ENCODE assay signal across 16 cellular contexts in genomic region chr6:157143885-157144795, GRCh38.
A peak's percentile ranks its signal among the peaks of the same experiment; 100 is the strongest.
DNase-seq lines count a peak whose midpoint lies in the region; ATAC-seq and TF ChIP-seq lines count a peak whose summit lies in the region.
"Had no signal": no experiment of that assay in that cellular context is flagged by ENCODE, and none has a peak within 500 bp of the region (broad histone marks: within the 10 kb centered on the region; RNA-seq: fewer than 3 reads in every experiment).

No MANE protein-coding gene starts in this region.

- intact Hi-C loops in left lung (cut with DNase I), result no loop called here

- H3K9me3 ChIP-seq in left lung (no peaks in the 10 kb centered on the region), thoracic aorta (no peaks in the 10 kb centered on the region)
- H3K9me3 ChIP-seq: colonic mucosa, SJCRH30 had no signal

- H3K4me1 ChIP-seq in left lung (peaks cover 24 to 27% of the 10 kb centered on the region in 2 donors), thoracic aorta (ENCODE audit: control insufficient read depth in 1 of 2, low read depth in 2 of 2) (peaks cover 26 to 57% of the 10 kb centered on the region in 2 donors)
- H3K4me1 ChIP-seq: colonic mucosa had no signal

- POLR2A ChIA-PET in RWPE1 (lab: Yijun Ruan, JAX; ENCODE audit: low non-redundant PET), result no interaction called here

- CTCF ChIA-PET in RWPE1 (lab: Yijun Ruan, JAX), result interaction anchor here (0.6 kb wide), 1 partner anchor 40 kb away, joined by 3 read pairs; no protein-coding TSS in a partner anchor

- H3K36me3 ChIP-seq in left lung, result peaks cover 0 to 20% of the 10 kb centered on the region in 2 donors
- H3K36me3 ChIP-seq in thoracic aorta, result peaks cover 3% of the 10 kb centered on the region

- no peaks in the 10 kb centered on the region for H3K27me3 ChIP-seq in left lung
- no peaks in the 10 kb centered on the region for H3K27me3 ChIP-seq in thoracic aorta (replicated peaks; ENCODE audit: insufficient read depth)
- H3K27me3 ChIP-seq: colonic mucosa, SJCRH30 had no signal

- H3K4me3 ChIP-seq in left lung, result no peak overlapping the region
- H3K4me3 ChIP-seq in thoracic aorta, result peak overlapping the region; percentile 43
- H3K4me3 ChIP-seq: colonic mucosa, SJCRH30 had no signal

- ATAC-seq in left lung (peak; percentile 38), thoracic aorta (ENCODE audit: insufficient number of reproducible peaks, low FRiP score, low read depth) (no peak)
- ATAC-seq: stimulated activated naive B cell treated with anti-CD40 and anti-IgM and Interleukin-4, amounts not matched to agents 10 μg/mL and 1 μg/mL and 100 μg/mL, for 72 hours had no signal

- no peak for DNase-seq in RWPE1 (ENCODE audit: low spot score)
- DNase-seq in dermis blood vessel endothelial cell, result peak; percentile 55
- no peak for DNase-seq in left lung
- no peak for DNase-seq in thoracic aorta (ENCODE audit: low spot score)
- no peak for DNase-seq in CD1c-positive myeloid dendritic cell (ENCODE audit: extremely low spot score)
- DNase-seq in NCI-H1105 (lab: John Stamatoyannopoulos, UW), result no peak
- no peak for DNase-seq in AG20443 (ENCODE audit: low spot score)
- DNase-seq in AG08396 (ENCODE audit: low spot score), result no peak
- DNase-seq: activated CD4-positive, CD25-positive, alpha-beta regulatory T cell treated with anti-CD3 and anti-CD28 coated beads, Interleukin-2, amount 50 U/mL, for 72 hours; Calu3; MV-4-11; naive thymus-derived CD4-positive, alpha-beta T cell; NCI-H526; SJCRH30; stimulated activated naive B cell treated with anti-CD40 and anti-IgM and Interleukin-4, amounts not matched to agents 10 μg/mL and 1 μg/mL and 100 μg/mL, for 72 hours had no signal

- TF ChIP-seq CTCF in RWPE1 (conservative IDR thresholded peaks at IDR 0.05; ENCODE audit: low read depth) (no peak), left lung (IDR thresholded peaks at IDR 0.05) (no peak), thoracic aorta (IDR thresholded peaks at IDR 0.05) (no peak)

- peak overlapping the region; percentile 34 for H3K27ac ChIP-seq in RWPE1
- peak overlapping the region in 1 of 2 donors; percentile 43 for H3K27ac ChIP-seq in left lung
- peak overlapping the region; percentile 53 to 64 for H3K27ac ChIP-seq in thoracic aorta
- H3K27ac ChIP-seq: colonic mucosa, SJCRH30 had no signal
